ENCODE assay signal across 12 cellular contexts in genomic region chr2:230671117-230671516, GRCh38. TPM values are rescaled to one million over a fixed set of nuclear protein-coding genes. Genes with fewer than 3 reads are reported as not detected.
DNase-seq lines count a peak whose midpoint lies in the region; ATAC-seq, FAIRE-seq and TF ChIP-seq lines count a peak whose summit lies in the region.
"Had no signal": no experiment of that assay in that cellular context is flagged by ENCODE, and none has a peak within 500 bp of the region (broad histone marks: within the 10 kb centered on the region; RNA-seq: fewer than 3 reads in every experiment).

No MANE protein-coding gene starts in this region.

- H3K27ac Mint-ChIP-seq in Calu3 (ENCODE audit: unreplicated experiment), result peak overlapping the region; percentile 72
- peak overlapping the region; percentile 66 for H3K27ac Mint-ChIP-seq in activated T-helper 2 cell treated with anti-CD3 and anti-CD28 coated beads, Interferon-gamma antibody, Interleukin-2, Interleukin-4, amounts not matched to agents 10 μg/mL and 5 μg/mL and 100 μg/mL, durations not matched to agents 14 hours and 24 hours and 36 hours

- intact Hi-C loops in Calu3 (cut with micrococcal nuclease; ENCODE audit: unreplicated experiment), result no loop called here
- intact Hi-C loops in activated T-helper 2 cell treated with anti-CD3 and anti-CD28 coated beads, Interferon-gamma antibody, Interleukin-2, Interleukin-4, amounts not matched to agents 10 μg/mL and 5 μg/mL and 100 μg/mL, durations not matched to agents 14 hours and 24 hours and 36 hours (cut with micrococcal nuclease), result no loop called here

- peak overlapping the region; percentile 2 for H3K4me3 Mint-ChIP-seq in Calu3 (ENCODE audit: low read depth, unreplicated experiment)
- no peak overlapping the region for H3K4me3 Mint-ChIP-seq in activated T-helper 2 cell treated with anti-CD3 and anti-CD28 coated beads, Interferon-gamma antibody, Interleukin-2, Interleukin-4, amounts not matched to agents 10 μg/mL and 5 μg/mL and 100 μg/mL, durations not matched to agents 14 hours and 24 hours and 36 hours (ENCODE audit: low read depth)

- peaks cover 20% of the 10 kb centered on the region for H3K4me1 Mint-ChIP-seq in Calu3 (ENCODE audit: low read depth, unreplicated experiment)
- peaks cover 57% of the 10 kb centered on the region for H3K4me1 Mint-ChIP-seq in activated T-helper 2 cell treated with anti-CD3 and anti-CD28 coated beads, Interferon-gamma antibody, Interleukin-2, Interleukin-4, amounts not matched to agents 10 μg/mL and 5 μg/mL and 100 μg/mL, durations not matched to agents 14 hours and 24 hours and 36 hours (ENCODE audit: low read depth)

- H3K27me3 Mint-ChIP-seq in Calu3 (ENCODE audit: unreplicated experiment), result no peaks in the 10 kb centered on the region
- H3K27me3 Mint-ChIP-seq in activated T-helper 2 cell treated with anti-CD3 and anti-CD28 coated beads, Interferon-gamma antibody, Interleukin-2, Interleukin-4, amounts not matched to agents 10 μg/mL and 5 μg/mL and 100 μg/mL, durations not matched to agents 14 hours and 24 hours and 36 hours (ENCODE audit: low read depth), result no peaks in the 10 kb centered on the region

- H3K36me3 Mint-ChIP-seq in Calu3 (ENCODE audit: insufficient read depth, unreplicated experiment), result no peaks in the 10 kb centered on the region
- H3K36me3 Mint-ChIP-seq in activated T-helper 2 cell treated with anti-CD3 and anti-CD28 coated beads, Interferon-gamma antibody, Interleukin-2, Interleukin-4, amounts not matched to agents 10 μg/mL and 5 μg/mL and 100 μg/mL, durations not matched to agents 14 hours and 24 hours and 36 hours (ENCODE audit: low read depth), result no peaks in the 10 kb centered on the region

- peak; percentile 29 for ATAC-seq in HG02870 (IDR thresholded peaks at IDR 0.05; ENCODE audit: unreplicated experiment)

- FAIRE-seq in HTR-8/SVneo (lab: Jason Lieb, UNC), result no peak

- DNase-seq in Calu3, result no peak
- DNase-seq in activated T-helper 2 cell treated with anti-CD3 and anti-CD28 coated beads, Interferon-gamma antibody, Interleukin-2, Interleukin-4, amounts not matched to agents 10 μg/mL and 5 μg/mL and 100 μg/mL, durations not matched to agents 14 hours and 24 hours and 36 hours (ENCODE audit: low spot score), result no peak
- DNase-seq in kidney tubule cell (ENCODE audit: low spot score), result peak; percentile 98
- no peak for DNase-seq in mucosa of gallbladder (ENCODE audit: low spot score)
- no peak for DNase-seq in HTR-8/SVneo (ENCODE audit: insufficient read length, low spot score)
- no peak for DNase-seq in NCI-H2171 (lab: John Stamatoyannopoulos, UW)
- DNase-seq in NAMALWA (ENCODE audit: low spot score), result no peak
- DNase-seq: left ventricle myocardium inferior; NCI-H526 treated with DMSO at 0.1 percent for 48 hours; stimulated activated CD4-positive, alpha-beta T cell treated with anti-CD3 and anti-CD28 coated beads, Interleukin-4, amount 100 ng/mL, for 24 hours; substantia nigra had no signal

- H3K9me3 Mint-ChIP-seq in Calu3 (ENCODE audit: low read depth, unreplicated experiment), result peaks cover 3% of the 10 kb centered on the region
- no peaks in the 10 kb centered on the region for H3K9me3 Mint-ChIP-seq in activated T-helper 2 cell treated with anti-CD3 and anti-CD28 coated beads, Interferon-gamma antibody, Interleukin-2, Interleukin-4, amounts not matched to agents 10 μg/mL and 5 μg/mL and 100 μg/mL, durations not matched to agents 14 hours and 24 hours and 36 hours

- CTCF ChIA-PET in Calu3 (lab: Charles Lee), result interaction anchor here (0.7 to 0.8 kb wide), 2 partner anchors 10 to 19 kb away, joined by 3 read pairs; no protein-coding TSS in a partner anchor

- TF ChIP-seq CTCF in Calu3 (IDR thresholded peaks at IDR 0.05; ENCODE audit: unreplicated experiment), result no peak

- no TSS peak for BruUV-seq in Calu3 (replicated peaks; lab: Mats Ljungman, UMichigan)

RNA-seq across cellular contexts. Expression of gene CAB39, which starts 41.5 kb away (rescaled TPM):
- total RNA-seq in Calu3 (2022), result 84.9 and 88.7 TPM in 2 replicates
- 173 and 176 TPM in 2 replicates for total RNA-seq in activated T-helper 2 cell treated with anti-CD3 and anti-CD28 coated beads, Interferon-gamma antibody, Interleukin-2, Interleukin-4, amounts not matched to agents 10 μg/mL and 5 μg/mL and 100 μg/mL, durations not matched to agents 14 hours and 24 hours and 36 hours
- total RNA-seq in mucosa of gallbladder, result 73.8 TPM
